Comparison of ENCODE assay signal across 6 cellular contexts in genomic region chr19:681029-681626, GRCh38. TPM values are rescaled to one million over a fixed set of nuclear protein-coding genes. Genes with fewer than 3 reads are reported as not detected.
DNase-seq lines count a peak whose midpoint lies in the region; ATAC-seq and TF ChIP-seq lines count a peak whose summit lies in the region.

No MANE protein-coding gene starts in this region.

- H3K79me2 ChIP-seq in mammary epithelial cell (ENCODE audit: insufficient read depth, low read length): peaks cover 29% of the 10 kb centered on the region

- dilution Hi-C loops in mammary epithelial cell (cut with HindIII; ENCODE audit: low sequenced_read_pairs): no loop called here

- in situ Hi-C loops in mammary epithelial cell (cut with MboI; ENCODE audit: low sequenced_read_pairs in 2 of 2): no loop called here

- H2AFZ ChIP-seq in mammary epithelial cell (ENCODE audit: low read depth, low read length): peak overlapping the region; percentile 82

- no TSS peak for BruUV-seq in mammary epithelial cell (replicated peaks; lab: Mats Ljungman, UMichigan)

- 88% methylated on average over 11 of the region's 40 CpGs for whole genome bisulfite sequencing in mammary epithelial cell (ENCODE audit: low coverage, missing lambda C conversion rate)

- H3K9ac ChIP-seq in HUES6 (ENCODE audit: low read length) (no peak overlapping the region), mammary epithelial cell (ENCODE audit: insufficient read depth, low read length) (no peak overlapping the region)

- no peak for ATAC-seq in HG02623 (IDR thresholded peaks at IDR 0.05; ENCODE audit: unreplicated experiment)

- no peak for TF ChIP-seq CTCF in 22Rv1 (IDR thresholded peaks at IDR 0.05)
- TF ChIP-seq CTCF in mammary epithelial cell (conservative IDR thresholded peaks at IDR 0.05 in 1 of 2, IDR thresholded peaks at IDR 0.05 in 1 of 2; ENCODE audit: extremely low read depth in 1 of 2, insufficient read depth in 1 of 2, low read depth in 1 of 2, low read length in 2 of 2): no peak
- TF ChIP-seq CTCF in neutrophil (IDR thresholded peaks at IDR 0.05): no peak

- peak overlapping the region; percentile 84 for H3K27ac ChIP-seq in 22Rv1
- no peak overlapping the region for H3K27ac ChIP-seq in HUES6 (ENCODE audit: low read depth, low read length)
- H3K27ac ChIP-seq in mammary epithelial cell (ENCODE audit: insufficient read depth, low read depth, low read length): no peak overlapping the region
- peak overlapping the region; percentile 88 for H3K27ac ChIP-seq in neutrophil

- CTCF ChIA-PET in mammary epithelial cell (lab: Charles Lee; ENCODE audit: low non-redundant PET): interaction anchor here (0.6 kb wide), 1 partner anchor 28 kb away, joined by 3 read pairs; the partner anchor contains the start of gene PALM

- H3K4me2 ChIP-seq in mammary epithelial cell (ENCODE audit: insufficient read depth, low read depth, low read length): peak overlapping the region; percentile 65

- H3K27me3 ChIP-seq in HUES6 (ENCODE audit: control insufficient read depth, insufficient read depth, low read length): peaks cover 14% of the 10 kb centered on the region
- no peaks in the 10 kb centered on the region for H3K27me3 ChIP-seq in mammary epithelial cell (ENCODE audit: insufficient read depth, low read length)
- H3K27me3 ChIP-seq in neutrophil: no peaks in the 10 kb centered on the region

- intact Hi-C loops in mammary epithelial cell (cut with micrococcal nuclease): loop anchor here (5.0 kb wide), 1 partner anchor 51 kb away; no protein-coding TSS in a partner anchor

- DNase-seq in mammary epithelial cell (no peak), islet precursor cell (no peak)

- peaks cover 3% of the 10 kb centered on the region for H4K20me1 ChIP-seq in mammary epithelial cell (ENCODE audit: insufficient read depth, low read length)

- H3K36me3 ChIP-seq in HUES6 (ENCODE audit: control insufficient read depth, insufficient read depth, low read length) (no peaks in the 10 kb centered on the region), mammary epithelial cell (ENCODE audit: insufficient read depth, low read length) (no peaks in the 10 kb centered on the region), neutrophil (no peaks in the 10 kb centered on the region)

- H3K4me1 ChIP-seq in HUES6 (ENCODE audit: control insufficient read depth, insufficient read depth, low read length) (peaks cover 19% of the 10 kb centered on the region), mammary epithelial cell (ENCODE audit: insufficient read depth, low read length) (peaks cover 27% of the 10 kb centered on the region), neutrophil (ENCODE audit: control insufficient read depth in 1 of 2, insufficient read depth in 1 of 2, low read depth in 1 of 2, low read length in 1 of 2) (peaks cover 39 to 52% of the 10 kb centered on the region in 2 experiments)

- no peaks in the 10 kb centered on the region for H3K9me3 ChIP-seq in HUES6 (ENCODE audit: control insufficient read depth, insufficient read depth, low read depth, low read length)
- no peaks in the 10 kb centered on the region for H3K9me3 ChIP-seq in mammary epithelial cell (replicated peaks; ENCODE audit: insufficient read depth, low read length)
- H3K9me3 ChIP-seq in neutrophil: no peaks in the 10 kb centered on the region

- H3K4me3 ChIP-seq in HUES6 (ENCODE audit: low read depth, low read length) (peak overlapping the region; percentile 72), mammary epithelial cell (replicated peaks in 1 of 3; ENCODE audit: insufficient read depth in 1 of 3, low read depth in 2 of 3, low read length in 3 of 3) (no peak overlapping the region), neutrophil (ENCODE audit: low read depth in 1 of 2, low read length in 1 of 2) (peak overlapping the region; percentile 68 to 69)

RNA-seq across cellular contexts. Expression of gene FSTL3, which starts 4.9 kb away (rescaled TPM):
- total RNA-seq in mammary epithelial cell: 100 to 1,000 TPM; 127 to 140 TPM
- 72.2 TPM for polyA plus RNA-seq in mammary epithelial cell
- polyA minus RNA-seq in mammary epithelial cell: 41.3 TPM

RNA-seq across cellular contexts. Expression of gene PRSS57, which starts 14.1 kb away (rescaled TPM):
- not detected for total RNA-seq in mammary epithelial cell
- polyA plus RNA-seq in mammary epithelial cell: not detected
- not detected for polyA minus RNA-seq in mammary epithelial cell

RNA-seq across cellular contexts. Expression of gene RNF126, which starts 18.1 kb away (rescaled TPM):
- total RNA-seq in mammary epithelial cell: 10 to 100 TPM; 79.2 to 83.9 TPM
- polyA plus RNA-seq in mammary epithelial cell: 54.4 TPM
- 5.1 TPM for polyA minus RNA-seq in mammary epithelial cell

RNA-seq across cellular contexts. Expression of gene PALM, which starts 27.6 kb away (rescaled TPM):
- 1 to 10 TPM in 1 of 2 donors, under 1 TPM in 1; 0.33 to 1.0 TPM for total RNA-seq in mammary epithelial cell
- not detected for polyA plus RNA-seq in mammary epithelial cell
- polyA minus RNA-seq in mammary epithelial cell: not detected

RNA-seq across cellular contexts. Expression of gene FGF22, which starts 41.4 kb away (rescaled TPM):
- not detected for total RNA-seq in mammary epithelial cell
- polyA plus RNA-seq in mammary epithelial cell: not detected
- polyA minus RNA-seq in mammary epithelial cell: not detected

Comparison
In these comparisons a context has a peak if more than half of its experiments do, and no peak if none do; other contexts are left out.
1. H3K27ac ChIP-seq: peak in 22Rv1 (single experiment) and neutrophil (single experiment); none in HUES6 (single experiment) and mammary epithelial cell (single experiment).
2. H3K4me3 ChIP-seq: peak in HUES6 (single experiment) and neutrophil (2 of 2); none in mammary epithelial cell (0 of 3).